ENCODE assay signal across 31 cellular contexts in the genomic region with DNA sequence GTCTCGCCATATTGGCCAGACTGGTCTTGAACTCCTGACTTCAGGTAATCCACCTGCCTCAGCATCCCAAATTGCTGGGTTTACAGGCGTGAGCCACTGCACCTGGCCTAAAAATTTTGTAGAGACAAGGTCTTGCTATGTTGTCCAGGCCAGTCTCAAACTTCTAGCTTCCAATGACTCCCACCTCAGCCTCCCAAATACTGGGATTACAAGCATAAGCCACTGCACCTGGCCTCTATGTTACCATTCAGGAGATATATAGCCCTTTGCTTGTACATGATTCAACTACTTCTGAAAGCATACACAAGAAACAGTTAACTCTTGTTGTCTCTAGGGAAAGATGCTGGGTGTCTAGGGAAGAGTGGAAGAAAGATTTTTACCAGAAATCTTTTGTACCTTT.
"Had no signal": no experiment of that assay in that cellular context is flagged by ENCODE, and none has a peak within 500 bp of the region (broad histone marks: within the 10 kb centered on the region; RNA-seq: fewer than 3 reads in every experiment).

No MANE protein-coding gene starts in this region.

- H3K4me3 Mint-ChIP-seq: activated CD4-positive, alpha-beta memory T cell treated with anti-CD3 and anti-CD28 coated beads, Interleukin-2, amount 10 ng/mL, durations not matched to agents 7 days and 5 days; activated CD4-positive, alpha-beta T cell treated with anti-CD3 and anti-CD28 coated beads, Interleukin-2, amount 10 ng/mL, durations not matched to agents 7 days and 5 days; activated T-cell treated with anti-CD3 and anti-CD28 coated beads, Interleukin-2, amount 50 U/mL, for 24 hours; brain; naive thymus-derived CD4-positive, alpha-beta T cell; stimulated activated effector memory CD8-positive, alpha-beta T cell treated with anti-CD3 and anti-CD28 coated beads, Interleukin-12 subunit alpha, Interleukin-12 subunit beta, amount 100 ng/mL, for 72 hours; stimulated activated naive CD8-positive, alpha-beta T cell treated with anti-CD3 and anti-CD28 coated beads, Interleukin-15, amount 100 ng/mL, for 72 hours had no signal

- H3K36me3 Mint-ChIP-seq: brain had no signal

- DNase-seq: activated CD4-positive, alpha-beta memory T cell treated with anti-CD3 and anti-CD28 coated beads, Interleukin-2, amount 10 ng/mL, durations not matched to agents 7 days and 5 days; activated CD4-positive, alpha-beta T cell treated with anti-CD3 and anti-CD28 coated beads, Interleukin-2, amount 10 ng/mL, durations not matched to agents 7 days and 5 days; activated CD4-positive, CD25-positive, alpha-beta regulatory T cell treated with anti-CD3 and anti-CD28 coated beads, Interleukin-2, amount 50 U/mL, for 72 hours; activated CD8-positive, alpha-beta memory T cell treated with anti-CD3 and anti-CD28 coated beads, Interleukin-2, amount 50 U/mL, for 48 hours; activated gamma-delta T cell treated with Interleukin-2 at 50 U/mL for 16 hours; activated naive CD4-positive, alpha-beta T cell treated with anti-CD3 and anti-CD28 coated beads, Interleukin-2, amount 50 U/mL, for 16 hours; activated T-cell treated with anti-CD3 and anti-CD28 coated beads, Interleukin-2, amount 50 U/mL, for 24 hours; cerebellar nuclear complex; colonic mucosa; effector CD8-positive, alpha-beta T cell; erythroblast; head of caudate nucleus; hypothalamus; midbrain; naive thymus-derived CD4-positive, alpha-beta T cell; ovary; stimulated activated CD4-positive, alpha-beta T cell treated with anti-CD3 and anti-CD28 coated beads, Interleukin-12 subunit alpha, Interleukin-12 subunit beta, amount 100 ng/mL, for 4 hours; stimulated activated CD4-positive, alpha-beta T cell treated with anti-CD3 and anti-CD28 coated beads, Interleukin-4, amount 100 ng/mL, for 24 hours; stimulated activated naive CD8-positive, alpha-beta T cell treated with anti-CD3 and anti-CD28 coated beads, Interleukin-15, amount 100 ng/mL, for 72 hours; substantia nigra; T1000; thyroid gland; upper lobe of right lung; WERI-Rb-1 had no signal

- H3K9me3 Mint-ChIP-seq: activated CD4-positive, alpha-beta memory T cell treated with anti-CD3 and anti-CD28 coated beads, Interleukin-2, amount 10 ng/mL, durations not matched to agents 7 days and 5 days; activated CD4-positive, alpha-beta T cell treated with anti-CD3 and anti-CD28 coated beads, Interleukin-2, amount 10 ng/mL, durations not matched to agents 7 days and 5 days; activated T-cell treated with anti-CD3 and anti-CD28 coated beads, Interleukin-2, amount 50 U/mL, for 24 hours; brain; stimulated activated effector memory CD8-positive, alpha-beta T cell treated with anti-CD3 and anti-CD28 coated beads, Interleukin-12 subunit alpha, Interleukin-12 subunit beta, amount 100 ng/mL, for 72 hours; stimulated activated naive CD8-positive, alpha-beta T cell treated with anti-CD3 and anti-CD28 coated beads, Interleukin-15, amount 100 ng/mL, for 72 hours had no signal

- H3K36me3 ChIP-seq: ascending aorta, cardiac muscle cell, colonic mucosa, ovary, thyroid gland, upper lobe of right lung, WERI-Rb-1 had no signal

- H3K4me3 ChIP-seq: ascending aorta, cardiac muscle cell, colonic mucosa, ovary, skin epidermis, thyroid gland, upper lobe of right lung had no signal

- H3K27ac Mint-ChIP-seq: activated CD4-positive, alpha-beta memory T cell treated with anti-CD3 and anti-CD28 coated beads, Interleukin-2, amount 10 ng/mL, durations not matched to agents 7 days and 5 days; activated CD4-positive, alpha-beta T cell treated with anti-CD3 and anti-CD28 coated beads, Interleukin-2, amount 10 ng/mL, durations not matched to agents 7 days and 5 days; activated T-cell treated with anti-CD3 and anti-CD28 coated beads, Interleukin-2, amount 50 U/mL, for 24 hours; brain; progenitor cell of endocrine pancreas; stimulated activated effector memory CD8-positive, alpha-beta T cell treated with anti-CD3 and anti-CD28 coated beads, Interleukin-12 subunit alpha, Interleukin-12 subunit beta, amount 100 ng/mL, for 72 hours; stimulated activated naive CD8-positive, alpha-beta T cell treated with anti-CD3 and anti-CD28 coated beads, Interleukin-15, amount 100 ng/mL, for 72 hours had no signal

- H3K27me3 Mint-ChIP-seq: activated CD4-positive, alpha-beta memory T cell treated with anti-CD3 and anti-CD28 coated beads, Interleukin-2, amount 10 ng/mL, durations not matched to agents 7 days and 5 days; activated CD4-positive, alpha-beta T cell treated with anti-CD3 and anti-CD28 coated beads, Interleukin-2, amount 10 ng/mL, durations not matched to agents 7 days and 5 days; activated T-cell treated with anti-CD3 and anti-CD28 coated beads, Interleukin-2, amount 50 U/mL, for 24 hours; naive thymus-derived CD4-positive, alpha-beta T cell; stimulated activated naive CD8-positive, alpha-beta T cell treated with anti-CD3 and anti-CD28 coated beads, Interleukin-15, amount 100 ng/mL, for 72 hours had no signal

- ATAC-seq: naive thymus-derived CD4-positive, alpha-beta T cell; sciatic nerve; stimulated activated effector memory CD8-positive, alpha-beta T cell treated with anti-CD3 and anti-CD28 coated beads, Interleukin-12 subunit alpha, Interleukin-12 subunit beta, amount 100 ng/mL, for 72 hours; stimulated activated naive CD8-positive, alpha-beta T cell treated with anti-CD3 and anti-CD28 coated beads, Interleukin-15, amount 100 ng/mL, for 72 hours; upper lobe of right lung had no signal

- H3K27ac ChIP-seq: ascending aorta, cardiac muscle cell, colonic mucosa, ovary, thyroid gland, upper lobe of right lung, WERI-Rb-1 had no signal

- H3K4me1 ChIP-seq: ascending aorta, colonic mucosa, thyroid gland had no signal

- H3K27me3 ChIP-seq: ascending aorta, cardiac muscle cell, colonic mucosa, ovary, thyroid gland, upper lobe of right lung had no signal

- H3K9me3 ChIP-seq: ascending aorta, colonic mucosa, ovary, thyroid gland, upper lobe of right lung had no signal
